ENCODE assay signal across 25 cellular contexts in the genomic region with DNA sequence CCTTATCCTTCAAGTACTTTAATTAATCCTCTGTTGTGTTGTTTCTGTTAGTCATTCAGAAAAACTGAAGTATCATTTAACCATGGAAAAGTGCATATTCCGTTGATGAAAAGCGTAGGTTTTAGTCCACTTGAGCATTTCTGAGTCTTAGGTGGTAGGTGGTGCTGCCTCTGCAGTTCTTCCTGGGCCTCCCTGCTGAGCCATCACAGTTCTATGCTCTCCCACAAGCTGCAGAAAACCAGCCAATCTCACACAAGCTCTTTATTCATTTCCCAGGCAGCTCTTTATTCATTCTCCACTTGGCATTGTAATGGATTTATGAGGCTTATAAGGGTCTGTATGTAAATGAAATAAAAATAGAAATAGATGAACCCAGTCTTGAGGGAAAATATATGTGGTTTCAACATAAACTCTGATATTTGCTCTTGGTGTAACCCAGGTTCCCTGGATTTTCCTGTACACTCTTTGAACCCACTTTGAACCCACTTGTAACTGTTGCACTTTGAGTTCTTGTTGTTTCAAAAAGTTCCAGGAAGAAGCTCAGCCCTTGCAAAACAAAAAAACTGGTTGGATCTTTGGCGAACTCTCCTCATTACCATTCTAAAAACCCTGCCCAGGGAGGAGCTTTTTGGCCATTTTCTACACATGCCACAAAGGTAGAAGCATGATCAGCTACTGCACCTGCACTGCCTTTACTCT.
"Had no signal": no experiment of that assay in that cellular context is flagged by ENCODE, and none has a peak within 500 bp of the region (broad histone marks: within the 10 kb centered on the region; RNA-seq: fewer than 3 reads in every experiment).

No MANE protein-coding gene starts in this region.

- H3K27me3 ChIP-seq: SJCRH30 had no signal

- H3K4me3 ChIP-seq: SJCRH30, SK-N-MC had no signal

- H3K9me3 ChIP-seq: SJCRH30 had no signal

- DNase-seq: activated CD4-positive, alpha-beta memory T cell treated with anti-CD3 and anti-CD28 coated beads, Interleukin-2, amount 10 ng/mL, durations not matched to agents 7 days and 5 days; activated CD4-positive, alpha-beta T cell treated with anti-CD3 and anti-CD28 coated beads for 1 hour; activated CD4-positive, alpha-beta T cell treated with anti-CD3 and anti-CD28 coated beads for 48 hours; activated CD4-positive, CD25-positive, alpha-beta regulatory T cell; activated CD8-positive, alpha-beta memory T cell treated with anti-CD3 and anti-CD28 coated beads for 24 hours; activated CD8-positive, alpha-beta memory T cell treated with anti-CD3 and anti-CD28 coated beads, Interleukin-2, amount 10 ng/mL, durations not matched to agents 7 days and 5 days; activated CD8-positive, alpha-beta memory T cell treated with anti-CD3 and anti-CD28 coated beads, Interleukin-2, amount 50 U/mL, for 48 hours; activated effector memory CD4-positive, alpha-beta T cell treated with Interleukin-2 at 50 U/mL for 16 hours; activated naive CD4-positive, alpha-beta T cell treated with anti-CD3 and anti-CD28 coated beads, Interleukin-2, amount 10 ng/mL, durations not matched to agents 7 days and 5 days; activated naive CD8-positive, alpha-beta T cell treated with anti-CD3 and anti-CD28 coated beads, Interleukin-2, amount 50 U/mL, for 24 hours; activated T-cell treated with anti-CD3 and anti-CD28 coated beads, Interleukin-2, amount 50 U/mL, for 48 hours; brain microvascular endothelial cell; NCI-H1092 treated with DMSO at 0.1 percent for 48 hours; NCI-H1417; NCI-H146; NCI-H187; NCI-H2029 treated with DMSO at 0.1 percent for 48 hours; NCI-H2107; NCI-H345; NCI-H524 treated with DMSO at 0.1 percent for 48 hours; SHP77; SJCRH30; T1000; WERI-Rb-1 had no signal

- H3K27ac ChIP-seq: brain microvascular endothelial cell, SJCRH30, SK-N-MC, WERI-Rb-1 had no signal

- H3K36me3 ChIP-seq: brain microvascular endothelial cell, SJCRH30, WERI-Rb-1 had no signal

- H3K4me1 ChIP-seq: SJCRH30 had no signal
